Comparison of ENCODE assay signal across 9 cellular contexts in genomic region chr5:50962934-50963646, GRCh38.
DNase-seq lines count a peak whose midpoint lies in the region; ATAC-seq, FAIRE-seq and TF ChIP-seq lines count a peak whose summit lies in the region.
"Had no signal": no experiment of that assay in that cellular context is flagged by ENCODE, and none has a peak within 500 bp of the region (broad histone marks: within the 10 kb centered on the region; RNA-seq: fewer than 3 reads in every experiment).

No MANE protein-coding gene starts in this region.

- H3K9ac ChIP-seq in K562 (ENCODE audit: insufficient read depth in 1 of 2, low read depth in 2 of 2, low read length in 2 of 2) (no peak overlapping the region), iPS-20b (ENCODE audit: low read depth, low read length) (peak overlapping the region; percentile 47; the same call in 1 of the 2 replicates)

- WGBS in K562 (ENCODE audit: insufficient coverage, low coverage, missing lambda C conversion rate), result 1% methylated on average over 37 of the region's 38 CpGs

- no peaks in the 10 kb centered on the region for H4K20me1 ChIP-seq in K562 (replicated peaks; ENCODE audit: control insufficient read depth, insufficient read depth, low read length)

- CTCF ChIA-PET in K562 (lab: Yijun Ruan, JAX; ENCODE audit: low intra/inter-chr PET ratio), result interaction anchor here (0.6 kb wide), 2 partner anchors 39 to 1694 kb away, joined by 3 read pairs; no protein-coding TSS in a partner anchor

- no peak for TF ChIP-seq POLR2A in K562 (conservative IDR thresholded peaks at IDR 0.05)

- in situ Hi-C loops in K562 (cut with MboI), result loop anchor here (25.0 kb wide), 1 partner anchor 1049 kb away; no protein-coding TSS in a partner anchor

- DNase-seq in NCI-H526 (lab: John Stamatoyannopoulos, UW) (peak; percentile 1 to 55), NCI-H526 treated with DMSO at 0.1 percent for 48 hours (lab: John Stamatoyannopoulos, UW) (no peak), NCI-H146 treated with DMSO at 0.1 percent for 48 hours (lab: John Stamatoyannopoulos, UW; ENCODE audit: unreplicated experiment) (peak; percentile 88), T1000 (lab: John Stamatoyannopoulos, UW) (peak; percentile 49), K562 (ENCODE audit: extremely low read depth in 1 of 4, low spot score in 3 of 4) (peak; percentile 83 to 89 (median 87))

- no peaks in the 10 kb centered on the region for H3K36me3 ChIP-seq in K562 (ENCODE audit: control insufficient read depth, insufficient read depth, low read length)
- H3K36me3 ChIP-seq in iPS-20b (ENCODE audit: insufficient read depth, low read depth, low read length), result no peaks in the 10 kb centered on the region

- H3K27ac ChIP-seq in K562 (ENCODE audit: extremely low read depth, low read depth, low read length), result no peak overlapping the region
- no peak overlapping the region for H3K27ac ChIP-seq in iPS-20b (ENCODE audit: low read length)
- no peak overlapping the region for H3K27ac ChIP-seq in skin epidermis

- peak; percentile 92 for FAIRE-seq in K562 (lab: Jason Lieb, UNC)
- FAIRE-seq: G401.6 had no signal

- no peaks in the 10 kb centered on the region for H3K9me1 ChIP-seq in K562 (ENCODE audit: control insufficient read depth, insufficient read depth, low read length)

- peak; percentile 99 for TF ChIP-seq CTCF in K562 (IDR thresholded peaks at IDR 0.05 in 2 of 3, conservative IDR thresholded peaks at IDR 0.05 in 1 of 3; ENCODE audit: insufficient read depth in 2 of 3, low read depth in 1 of 3, low read length in 3 of 3)

- peaks cover 0 to 5% of the 10 kb centered on the region in 2 experiments; a peak in 1 of 5 replicates for H3K4me1 ChIP-seq in K562 (replicated peaks in 1 of 2; ENCODE audit: control insufficient read depth in 2 of 2, insufficient read depth in 2 of 2, low read length in 2 of 2)
- H3K4me1 ChIP-seq in iPS-20b (ENCODE audit: insufficient read depth, low read length), result peaks cover 17% of the 10 kb centered on the region; the same call in 1 of the 2 replicates

- peaks cover 6 to 18% of the 10 kb centered on the region in 2 experiments; a peak in 3 of 5 replicates for H3K27me3 ChIP-seq in K562 (ENCODE audit: control insufficient read depth in 2 of 2, insufficient read depth in 2 of 2, low read length in 2 of 2)
- H3K27me3 ChIP-seq in iPS-20b (ENCODE audit: insufficient read depth, low read length), result peaks cover 52% of the 10 kb centered on the region

- TF ChIP-seq RAD21 in K562 (CRISPR knock-in tag; conservative IDR thresholded peaks at IDR 0.05 in 1 of 2, IDR thresholded peaks at IDR 0.05 in 1 of 2), result peak; percentile 92 to 98

- intact Hi-C loops in K562 (cut with micrococcal nuclease), result loop anchor here (1.0 to 5.0 kb wide), 3 partner anchors 1044 to 1954 kb away; no protein-coding TSS in a partner anchor

- POLR2A ChIA-PET in K562 (lab: Yijun Ruan, JAX), result interaction anchor here (0.7 kb wide), 1 partner anchor 198 kb away, joined by 3 read pairs; no protein-coding TSS in a partner anchor

- H3K9me3 ChIP-seq in K562 (replicated peaks; ENCODE audit: control insufficient read depth, insufficient read depth, low read depth, low read length) (no peaks in the 10 kb centered on the region), iPS-20b (ENCODE audit: insufficient read depth, low read depth, low read length) (no peaks in the 10 kb centered on the region)

- BruUV-seq in K562 (replicated peaks; lab: Mats Ljungman, UMichigan), result no TSS peak

- peak; percentile 85 for ATAC-seq in HG02938 (IDR thresholded peaks at IDR 0.05; ENCODE audit: unreplicated experiment)
- peak; percentile 97 for ATAC-seq in K562

- H3K79me2 ChIP-seq in K562 (ENCODE audit: control insufficient read depth, insufficient read depth, low read length), result no peaks in the 10 kb centered on the region

- peak overlapping the region; percentile 62 for H2AFZ ChIP-seq in K562 (ENCODE audit: low read depth, low read length)

- peak overlapping the region; percentile 36 for H3K4me2 ChIP-seq in K562 (ENCODE audit: insufficient read depth, low read length)

- H3K4me3 ChIP-seq in K562, result 0 out of 2 replicates have a peak overlapping the region, but pooled peaks have one; percentile 9
- H3K4me3 ChIP-seq in iPS-20b (ENCODE audit: low read length), result peak overlapping the region; percentile 76
- peak overlapping the region; percentile 16 to 35 (median 27) for H3K4me3 ChIP-seq in skin epidermis

- no peak for TF ChIP-seq EP300 in K562 (IDR thresholded peaks at IDR 0.05; ENCODE audit: low read length)

TF ChIP-seq in K562, 482 proteins besides CTCF, POLR2A, EP300 and RAD21 (continues in another document):
- TF ChIP-seq, protein P1, sequence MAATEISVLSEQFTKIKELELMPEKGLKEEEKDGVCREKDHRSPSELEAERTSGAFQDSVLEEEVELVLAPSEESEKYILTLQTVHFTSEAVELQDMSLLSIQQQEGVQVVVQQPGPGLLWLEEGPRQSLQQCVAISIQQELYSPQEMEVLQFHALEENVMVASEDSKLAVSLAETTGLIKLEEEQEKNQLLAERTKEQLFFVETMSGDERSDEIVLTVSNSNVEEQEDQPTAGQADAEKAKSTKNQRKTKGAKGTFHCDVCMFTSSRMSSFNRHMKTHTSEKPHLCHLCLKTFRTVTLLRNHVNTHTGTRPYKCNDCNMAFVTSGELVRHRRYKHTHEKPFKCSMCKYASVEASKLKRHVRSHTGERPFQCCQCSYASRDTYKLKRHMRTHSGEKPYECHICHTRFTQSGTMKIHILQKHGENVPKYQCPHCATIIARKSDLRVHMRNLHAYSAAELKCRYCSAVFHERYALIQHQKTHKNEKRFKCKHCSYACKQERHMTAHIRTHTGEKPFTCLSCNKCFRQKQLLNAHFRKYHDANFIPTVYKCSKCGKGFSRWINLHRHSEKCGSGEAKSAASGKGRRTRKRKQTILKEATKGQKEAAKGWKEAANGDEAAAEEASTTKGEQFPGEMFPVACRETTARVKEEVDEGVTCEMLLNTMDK (IDR thresholded peaks at IDR 0.05; ENCODE audit: borderline replicate concordance, insufficient read depth, low read depth, low read length, poor library complexity, severe bottlenecking), result peak; percentile 59
- TF ChIP-seq ARID2 (IDR thresholded peaks at IDR 0.05) (peak; percentile 90), CBFB (CRISPR knock-in tag; IDR thresholded peaks at IDR 0.05) (no peak), CREM (IDR thresholded peaks at IDR 0.05; ENCODE audit: low read depth) (0 out of 2 replicates have a peak, but pooled peaks have one; percentile 15), BHLHE40 (IDR thresholded peaks at IDR 0.05; ENCODE audit: low read length) (peak; percentile 47; the same call in 1 of the 2 replicates), MCM5 (IDR thresholded peaks at IDR 0.05; ENCODE audit: low read depth) (no peak), PREB (CRISPR knock-in tag; IDR thresholded peaks at IDR 0.05) (0 out of 2 replicates have a peak, but pooled peaks have one; percentile 44), CC2D1A (IDR thresholded peaks at IDR 0.05) (peak; percentile 86), KLF16 (IDR thresholded peaks at IDR 0.05) (peak; percentile 59; the same call in 1 of the 2 replicates), NFYB (IDR thresholded peaks at IDR 0.05; ENCODE audit: extremely low read depth, insufficient read length) (peak; percentile 18), MYC (IDR thresholded peaks at IDR 0.05; ENCODE audit: low read depth, low read length) (0 out of 2 replicates have a peak, but pooled peaks have one; percentile 33), MYC (CRISPR knock-in tag; IDR thresholded peaks at IDR 0.05; ENCODE audit: borderline replicate concordance, low read depth) (no peak), RCOR1 (IDR thresholded peaks at IDR 0.05; ENCODE audit: borderline replicate concordance in 1 of 2, low read depth in 2 of 2, low read length in 2 of 2) (0 out of 4 replicates have a peak, but pooled peaks of 1 of the 2 experiments have one; percentile 27), HCFC1 (IDR thresholded peaks at IDR 0.05; ENCODE audit: low read depth, low read length) (0 out of 2 replicates have a peak, but pooled peaks have one; percentile 9), SMC3 (conservative IDR thresholded peaks at IDR 0.05; ENCODE audit: insufficient read depth, low read depth, low read length) (peak; percentile 96), STAG1 (CRISPR knock-in tag; IDR thresholded peaks at IDR 0.05; ENCODE audit: borderline replicate concordance) (peak; percentile 89; the same call in 1 of the 2 replicates), CTBP1 (IDR thresholded peaks at IDR 0.05; ENCODE audit: borderline replicate concordance) (0 out of 2 replicates have a peak, but pooled peaks have one; percentile 48)
- TF ChIP-seq, protein P2, sequence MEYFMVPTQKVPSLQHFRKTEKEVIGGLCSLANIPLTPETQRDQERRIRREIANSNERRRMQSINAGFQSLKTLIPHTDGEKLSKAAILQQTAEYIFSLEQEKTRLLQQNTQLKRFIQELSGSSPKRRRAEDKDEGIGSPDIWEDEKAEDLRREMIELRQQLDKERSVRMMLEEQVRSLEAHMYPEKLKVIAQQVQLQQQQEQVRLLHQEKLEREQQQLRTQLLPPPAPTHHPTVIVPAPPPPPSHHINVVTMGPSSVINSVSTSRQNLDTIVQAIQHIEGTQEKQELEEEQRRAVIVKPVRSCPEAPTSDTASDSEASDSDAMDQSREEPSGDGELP (CRISPR knock-in tag; IDR thresholded peaks at IDR 0.05; ENCODE audit: borderline replicate concordance), result 0 out of 2 replicates have a peak, but pooled peaks have one; percentile 22
- TF ChIP-seq, protein P3, sequence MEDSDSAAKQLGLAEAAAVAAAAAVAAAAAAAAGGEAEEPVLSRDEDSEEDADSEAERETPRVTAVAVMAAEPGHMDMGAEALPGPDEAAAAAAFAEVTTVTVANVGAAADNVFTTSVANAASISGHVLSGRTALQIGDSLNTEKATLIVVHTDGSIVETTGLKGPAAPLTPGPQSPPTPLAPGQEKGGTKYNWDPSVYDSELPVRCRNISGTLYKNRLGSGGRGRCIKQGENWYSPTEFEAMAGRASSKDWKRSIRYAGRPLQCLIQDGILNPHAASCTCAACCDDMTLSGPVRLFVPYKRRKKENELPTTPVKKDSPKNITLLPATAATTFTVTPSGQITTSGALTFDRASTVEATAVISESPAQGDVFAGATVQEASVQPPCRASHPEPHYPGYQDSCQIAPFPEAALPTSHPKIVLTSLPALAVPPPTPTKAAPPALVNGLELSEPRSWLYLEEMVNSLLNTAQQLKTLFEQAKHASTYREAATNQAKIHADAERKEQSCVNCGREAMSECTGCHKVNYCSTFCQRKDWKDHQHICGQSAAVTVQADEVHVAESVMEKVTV (CRISPR knock-in tag; IDR thresholded peaks at IDR 0.05), result peak; percentile 92

Comparison
In these comparisons a context has a peak if more than half of its experiments do, and no peak if none do; other contexts are left out.
1. H3K4me3 ChIP-seq: peak in every context shown above with its lines; median percentile 76 in iPS-20b; 27 in skin epidermis; 9 in K562.